In genomic region chr12:77847665-77848431, GRCh38 we compare ENCODE assay signal across 9 cellular contexts. TPM values are rescaled to one million over a fixed set of nuclear protein-coding genes. Genes with fewer than 3 reads are reported as not detected.
DNase-seq lines count a peak whose midpoint lies in the region; ATAC-seq and TF ChIP-seq lines count a peak whose summit lies in the region.
"Had no signal": no experiment of that assay in that cellular context is flagged by ENCODE, and none has a peak within 500 bp of the region (broad histone marks: within the 10 kb centered on the region; RNA-seq: fewer than 3 reads in every experiment).

No MANE protein-coding gene starts in this region.

- no peaks in the 10 kb centered on the region for H4K20me1 ChIP-seq in BLaER1

- DNase-seq in astrocyte of the spinal cord (ENCODE audit: low read depth, low spot score) (peak; percentile 94), lung microvascular endothelial cell (ENCODE audit: low read depth in 2 of 2) (peak; percentile 20 to 95), mucosa of descending colon (no peak), cerebellar cortex (ENCODE audit: low spot score) (no peak), GDM1 (lab: John Stamatoyannopoulos, UW) (no peak)
- no peak for DNase-seq in activated effector memory CD4-positive, alpha-beta T cell treated with Interleukin-2 at 50 U/mL for 16 hours

- peak overlapping the region; percentile 6; the same call in 1 of the 2 replicates for H3K27ac ChIP-seq in BLaER1

- H3K4me1 ChIP-seq in BLaER1 (peaks cover 25% of the 10 kb centered on the region), mucosa of descending colon (ENCODE audit: low read depth) (no peaks in the 10 kb centered on the region)

- ATAC-seq in HG02884 (IDR thresholded peaks at IDR 0.05; ENCODE audit: unreplicated experiment) (peak; percentile 33), mucosa of descending colon (no peak)

- H3K36me3 ChIP-seq in BLaER1 (no peaks in the 10 kb centered on the region), mucosa of descending colon (ENCODE audit: low read depth) (no peaks in the 10 kb centered on the region)

- TF ChIP-seq CTCF in astrocyte of the spinal cord (IDR thresholded peaks at IDR 0.05; ENCODE audit: low read depth, low read length) = no peak
- no peak for TF ChIP-seq CTCF in mucosa of descending colon (IDR thresholded peaks at IDR 0.05)

- H3K27me3 ChIP-seq in BLaER1 = no peaks in the 10 kb centered on the region

- H3K9ac ChIP-seq in BLaER1 = no peak overlapping the region

- H3K9me3 ChIP-seq in BLaER1 = no peaks in the 10 kb centered on the region
- no peaks in the 10 kb centered on the region for H3K9me3 ChIP-seq in mucosa of descending colon

- H3K4me3 ChIP-seq in BLaER1 (no peak overlapping the region), astrocyte of the spinal cord (ENCODE audit: low read depth, low read length) (no peak overlapping the region), mucosa of descending colon (no peak overlapping the region)

- in situ Hi-C loops in astrocyte of the spinal cord (cut with HindIII; ENCODE audit: low sequenced_read_pairs) = no loop called here

- intact Hi-C loops in mucosa of descending colon (cut with DNase I, micrococcal nuclease) = no loop called here

- peak overlapping the region; percentile 57 for H3K4me2 ChIP-seq in BLaER1

RNA-seq across cellular contexts. Expression of gene NAV3, which starts 17.2 kb away (rescaled TPM):
- total RNA-seq in lung microvascular endothelial cell (1.2 and 9.4 TPM in 2 replicates), mucosa of descending colon (1 to 10 TPM in 2 of 3 donors, under 1 TPM in 1; 0.90 to 5.3 (median 2.5) TPM)
- total RNA-seq: T-helper 2 cell treated with Interferon-gamma antibody and Interleukin-4, amounts not matched to agents 100 ng/mL and 5 ng/mL, for 36 hours had no signal

Comparison
In these comparisons a context has a peak if more than half of its experiments do, and no peak if none do; other contexts are left out.
1. DNase-seq: peak in astrocyte of the spinal cord (single experiment) and lung microvascular endothelial cell (2 of 2); none in mucosa of descending colon (0 of 3), cerebellar cortex (single experiment), activated effector memory CD4-positive, alpha-beta T cell treated with Interleukin-2 at 50 U/mL for 16 hours (single experiment) and GDM1 (single experiment).